Comparison of ENCODE assay signal across 2 cellular contexts in genomic region chr2:155315768-155316167, GRCh38.
TF ChIP-seq lines count a peak whose summit lies in the region.

No MANE protein-coding gene starts in this region.

TF ChIP-seq in liver, 16 proteins besides CTCF, POLR2A, EP300 and RAD21 (continued from another document):
- TF ChIP-seq REST (IDR thresholded peaks at IDR 0.05) (peak; percentile 49), ZBTB33 (IDR thresholded peaks at IDR 0.05) (no peak), MAX (IDR thresholded peaks at IDR 0.05) (peak; percentile 37), FOXA2 (IDR thresholded peaks at IDR 0.05) (peak; percentile 61), GABPA (IDR thresholded peaks at IDR 0.05 in 1 of 2, conservative IDR thresholded peaks at IDR 0.05 in 1 of 2) (no peak), YY1 (IDR thresholded peaks at IDR 0.05) (peak; percentile 91)

TF ChIP-seq in HepG2, 621 proteins besides CTCF, POLR2A, EP300 and RAD21 (continued from another document):
- TF ChIP-seq ZNF646 (CRISPR knock-in tag; IDR thresholded peaks at IDR 0.05): no peak
- no peak for TF ChIP-seq ZBTB21 (CRISPR knock-in tag; IDR thresholded peaks at IDR 0.05)
